ENCODE assay signal across 8 cellular contexts in the genomic region with DNA sequence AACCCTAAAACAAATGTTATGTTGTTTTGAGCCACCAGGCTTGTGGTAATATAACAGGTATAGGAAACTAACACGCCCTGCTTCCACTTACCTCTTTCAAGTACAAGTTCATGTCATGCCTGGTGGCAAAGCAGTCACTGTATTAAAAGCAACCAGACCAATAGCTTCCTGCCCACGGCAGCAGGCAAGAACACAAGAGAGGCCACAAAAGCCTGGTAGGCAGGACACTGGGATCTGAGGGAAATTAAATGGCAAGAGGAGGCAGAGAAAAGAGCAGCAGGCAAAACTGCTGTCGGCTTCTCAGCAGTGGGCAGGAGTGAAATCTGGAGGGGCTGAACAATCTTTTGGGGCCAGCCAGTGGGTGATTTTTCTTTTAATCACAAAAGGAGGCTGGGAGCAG. TPM values are rescaled to one million over a fixed set of nuclear protein-coding genes. Genes with fewer than 3 reads are reported as not detected.
A peak's percentile ranks its signal among the peaks of the same experiment; 100 is the strongest.
DNase-seq lines count a peak whose midpoint lies in the region; ATAC-seq and TF ChIP-seq lines count a peak whose summit lies in the region.

No MANE protein-coding gene starts in this region.

- 0 out of 3 replicates have a peak, but pooled peaks have one; percentile 6 for TF ChIP-seq CTCF in GM12872 (IDR thresholded peaks at IDR 0.05; ENCODE audit: insufficient read depth, low read depth, low read length)
- TF ChIP-seq CTCF in MCF 10A (IDR thresholded peaks at IDR 0.05; ENCODE audit: unreplicated experiment): no peak
- no peak for TF ChIP-seq CTCF in parathyroid adenoma (IDR thresholded peaks at IDR 0.05)
- no peak for TF ChIP-seq CTCF in A673 (conservative IDR thresholded peaks at IDR 0.05; ENCODE audit: low read depth, low read length)

- no peaks in the 10 kb centered on the region for H3K27me3 Mint-ChIP-seq in MCF 10A (ENCODE audit: insufficient read depth, unreplicated experiment)

- H3K27me3 ChIP-seq in parathyroid adenoma (ENCODE audit: control insufficient read depth, insufficient read depth, low read length) (no peaks in the 10 kb centered on the region), A673 (replicated peaks; ENCODE audit: insufficient read depth, low read depth, low read length, poor library complexity) (no peaks in the 10 kb centered on the region)

- peak overlapping the region; percentile 86 for H3K27ac Mint-ChIP-seq in MCF 10A (ENCODE audit: low read depth, unreplicated experiment)

- H3K9me3 ChIP-seq in SK-N-MC (ENCODE audit: low read depth, low read length) (no peaks in the 10 kb centered on the region), parathyroid adenoma (ENCODE audit: control insufficient read depth, low read length) (no peaks in the 10 kb centered on the region), A673 (ENCODE audit: low read depth, low read length, poor library complexity, severe bottlenecking) (no peaks in the 10 kb centered on the region)

- H3K9ac ChIP-seq in SK-N-MC (ENCODE audit: insufficient read length) (no peak overlapping the region), parathyroid adenoma (no peak overlapping the region)

- POLR2A ChIA-PET in MCF 10A (lab: Yijun Ruan, JAX) (interaction anchor here (0.6 to 2.6 kb wide), 7 partner anchors 11 to 82 kb away, joined by 3 to 16 read pairs (median 6); no protein-coding TSS in a partner anchor), A673 (lab: Charles Lee; ENCODE audit: low non-redundant PET) (no interaction called here)

- H3K36me3 ChIP-seq in SK-N-MC (ENCODE audit: insufficient read depth, low read length): no peaks in the 10 kb centered on the region
- H3K36me3 ChIP-seq in parathyroid adenoma (ENCODE audit: control insufficient read depth, insufficient read depth, low read length): no peaks in the 10 kb centered on the region
- H3K36me3 ChIP-seq in A673 (ENCODE audit: insufficient read depth, low read length, poor library complexity, severe bottlenecking): no peaks in the 10 kb centered on the region

- peaks cover 4% of the 10 kb centered on the region for H3K79me2 ChIP-seq in parathyroid adenoma

- peak overlapping the region; percentile 79 for H3K4me3 Mint-ChIP-seq in MCF 10A (ENCODE audit: unreplicated experiment)

- BruUV-seq in MCF 10A (replicated peaks; lab: Mats Ljungman, UMichigan) (TSS peak; percentile 4), A673 (replicated peaks; lab: Mats Ljungman, UMichigan) (no TSS peak)

- H3K4me3 ChIP-seq in SK-N-MC (0 out of 2 replicates have a peak overlapping the region, but pooled peaks have one; percentile 23), parathyroid adenoma (ENCODE audit: low read depth, low read length) (peak overlapping the region; percentile 12), A673 (ENCODE audit: low read depth, low read length, poor library complexity, severe bottlenecking) (no peak overlapping the region)

- peaks cover 19% of the 10 kb centered on the region for H3K4me1 Mint-ChIP-seq in MCF 10A (ENCODE audit: insufficient read depth, unreplicated experiment)

- no peak for DNase-seq in SK-N-MC (ENCODE audit: low read depth, low spot score)
- DNase-seq in MCF 10A (ENCODE audit: unreplicated experiment): no peak
- DNase-seq in NCI-H1436 treated with DMSO at 0.1 percent for 48 hours (lab: John Stamatoyannopoulos, UW): no peak
- no peak for DNase-seq in SW 1271 (lab: John Stamatoyannopoulos, UW)
- DNase-seq in A673 (ENCODE audit: low spot score): no peak

- H3K36me3 Mint-ChIP-seq in MCF 10A (ENCODE audit: insufficient read depth, unreplicated experiment): no peaks in the 10 kb centered on the region

- CTCF ChIA-PET in MCF 10A (lab: Yijun Ruan, JAX): interaction anchor here (0.6 to 1.1 kb wide), 3 partner anchors 19 to 45 kb away, joined by 3 to 5 read pairs (median 3); no protein-coding TSS in a partner anchor
- CTCF ChIA-PET in A673 (lab: Charles Lee): no interaction called here

- peak overlapping the region; percentile 14 for H3K4me2 ChIP-seq in parathyroid adenoma (ENCODE audit: low read length)

- intact Hi-C loops in MCF 10A (cut with micrococcal nuclease): no loop called here
- intact Hi-C loops in A673 (cut with micrococcal nuclease; ENCODE audit: unreplicated experiment): no loop called here

- no peak for ATAC-seq in HG03196 (IDR thresholded peaks at IDR 0.05; ENCODE audit: unreplicated experiment)

- H3K4me1 ChIP-seq in parathyroid adenoma (peaks cover 9% of the 10 kb centered on the region), A673 (ENCODE audit: insufficient read depth, low read length, poor library complexity, severe bottlenecking) (peaks cover 5% of the 10 kb centered on the region)

- peak overlapping the region; percentile 27 for H3K27ac ChIP-seq in SK-N-MC
- H3K27ac ChIP-seq in parathyroid adenoma: peak overlapping the region; percentile 39
- no peak overlapping the region for H3K27ac ChIP-seq in A673 (ENCODE audit: low read depth, low read length, poor library complexity, severe bottlenecking)

- no peaks in the 10 kb centered on the region for H3K9me3 Mint-ChIP-seq in MCF 10A (ENCODE audit: unreplicated experiment)

- peak overlapping the region; percentile 19 for H2AFZ ChIP-seq in parathyroid adenoma

RNA-seq across cellular contexts. Expression of gene CYTH1, which starts 2.2 kb away (rescaled TPM):
- total RNA-seq in MCF 10A (2022) (32.8 and 38.5 TPM in 2 replicates), A673 (2021) (17.9 and 24.6 TPM in 2 replicates)
